In the genomic region with DNA sequence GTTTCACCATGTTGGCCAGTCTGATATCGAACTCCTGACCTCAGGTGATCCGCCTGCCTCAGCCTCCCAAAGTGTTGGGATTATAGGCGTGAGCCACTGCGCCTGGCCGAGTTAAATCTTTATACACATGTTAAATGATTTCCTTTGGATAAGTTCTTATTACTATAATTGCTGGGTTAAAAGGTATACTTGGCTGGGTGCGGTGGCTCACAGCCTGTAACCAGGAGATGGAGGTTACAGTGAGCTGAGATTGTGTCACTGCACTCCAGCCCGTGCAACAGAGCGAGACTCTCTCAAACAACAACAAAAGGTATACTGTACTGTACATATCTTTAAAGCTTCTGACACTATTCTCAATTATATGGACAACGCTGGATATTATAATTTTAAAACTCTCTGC, we compare ENCODE assay signal across 1 cellular context.
TF ChIP-seq lines count a peak whose summit lies in the region.

No MANE protein-coding gene starts in this region.

TF ChIP-seq in HCT116, 20 proteins besides CTCF, POLR2A, EP300 and RAD21 (continued from another document):
- TF ChIP-seq CEBPB (IDR thresholded peaks at IDR 0.05; ENCODE audit: low read depth): no peak
- TF ChIP-seq TCF7L2 (IDR thresholded peaks at IDR 0.05; ENCODE audit: borderline replicate concordance, extremely low read depth, insufficient read depth, insufficient read length): no peak
- no peak for TF ChIP-seq POLR2AphosphoS5 (IDR thresholded peaks at IDR 0.05; ENCODE audit: low read depth, low read length)
- TF ChIP-seq, protein P1, sequence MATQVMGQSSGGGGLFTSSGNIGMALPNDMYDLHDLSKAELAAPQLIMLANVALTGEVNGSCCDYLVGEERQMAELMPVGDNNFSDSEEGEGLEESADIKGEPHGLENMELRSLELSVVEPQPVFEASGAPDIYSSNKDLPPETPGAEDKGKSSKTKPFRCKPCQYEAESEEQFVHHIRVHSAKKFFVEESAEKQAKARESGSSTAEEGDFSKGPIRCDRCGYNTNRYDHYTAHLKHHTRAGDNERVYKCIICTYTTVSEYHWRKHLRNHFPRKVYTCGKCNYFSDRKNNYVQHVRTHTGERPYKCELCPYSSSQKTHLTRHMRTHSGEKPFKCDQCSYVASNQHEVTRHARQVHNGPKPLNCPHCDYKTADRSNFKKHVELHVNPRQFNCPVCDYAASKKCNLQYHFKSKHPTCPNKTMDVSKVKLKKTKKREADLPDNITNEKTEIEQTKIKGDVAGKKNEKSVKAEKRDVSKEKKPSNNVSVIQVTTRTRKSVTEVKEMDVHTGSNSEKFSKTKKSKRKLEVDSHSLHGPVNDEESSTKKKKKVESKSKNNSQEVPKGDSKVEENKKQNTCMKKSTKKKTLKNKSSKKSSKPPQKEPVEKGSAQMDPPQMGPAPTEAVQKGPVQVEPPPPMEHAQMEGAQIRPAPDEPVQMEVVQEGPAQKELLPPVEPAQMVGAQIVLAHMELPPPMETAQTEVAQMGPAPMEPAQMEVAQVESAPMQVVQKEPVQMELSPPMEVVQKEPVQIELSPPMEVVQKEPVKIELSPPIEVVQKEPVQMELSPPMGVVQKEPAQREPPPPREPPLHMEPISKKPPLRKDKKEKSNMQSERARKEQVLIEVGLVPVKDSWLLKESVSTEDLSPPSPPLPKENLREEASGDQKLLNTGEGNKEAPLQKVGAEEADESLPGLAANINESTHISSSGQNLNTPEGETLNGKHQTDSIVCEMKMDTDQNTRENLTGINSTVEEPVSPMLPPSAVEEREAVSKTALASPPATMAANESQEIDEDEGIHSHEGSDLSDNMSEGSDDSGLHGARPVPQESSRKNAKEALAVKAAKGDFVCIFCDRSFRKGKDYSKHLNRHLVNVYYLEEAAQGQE (IDR thresholded peaks at IDR 0.05; ENCODE audit: low read depth): no peak
- TF ChIP-seq, protein P2, sequence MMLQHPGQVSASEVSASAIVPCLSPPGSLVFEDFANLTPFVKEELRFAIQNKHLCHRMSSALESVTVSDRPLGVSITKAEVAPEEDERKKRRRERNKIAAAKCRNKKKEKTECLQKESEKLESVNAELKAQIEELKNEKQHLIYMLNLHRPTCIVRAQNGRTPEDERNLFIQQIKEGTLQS (IDR thresholded peaks at IDR 0.05): no peak
- TF ChIP-seq CBX3 (IDR thresholded peaks at IDR 0.05; ENCODE audit: low read depth): no peak
- TF ChIP-seq JUND (IDR thresholded peaks at IDR 0.05): no peak
- no peak for TF ChIP-seq FOSL1 (IDR thresholded peaks at IDR 0.05; ENCODE audit: low read depth)
- no peak for TF ChIP-seq EGR1 (IDR thresholded peaks at IDR 0.05; ENCODE audit: low read depth)
- TF ChIP-seq EZH2 (IDR thresholded peaks at IDR 0.05): no peak
- no peak for TF ChIP-seq SP1 (IDR thresholded peaks at IDR 0.05; ENCODE audit: low read depth)
